Comparison of ENCODE assay signal across 8 cellular contexts in genomic region chr12:15590180-15590826, GRCh38.
DNase-seq lines count a peak whose midpoint lies in the region; ATAC-seq, FAIRE-seq and TF ChIP-seq lines count a peak whose summit lies in the region.

No MANE protein-coding gene starts in this region.

- peaks cover 5 to 11% of the 10 kb centered on the region in 2 donors for H3K36me3 Mint-ChIP-seq in CD4-positive, alpha-beta memory T cell
- H3K36me3 Mint-ChIP-seq in memory B cell: peaks cover 21% of the 10 kb centered on the region
- no peaks in the 10 kb centered on the region for H3K36me3 Mint-ChIP-seq in stimulated activated effector memory CD8-positive, alpha-beta T cell treated with anti-CD3 and anti-CD28 coated beads, Interleukin-12 subunit alpha, Interleukin-12 subunit beta, amount 100 ng/mL, for 72 hours

- H2BK120ac ChIP-seq in H1 (replicated peaks; ENCODE audit: low read depth, low read length): no peak overlapping the region

- H4K91ac ChIP-seq in H1 (replicated peaks; ENCODE audit: insufficient read length, low read length): no peak overlapping the region

- H4K20me1 ChIP-seq in H1 (replicated peaks in 1 of 2; ENCODE audit: control insufficient read depth in 1 of 2, insufficient read depth in 2 of 2, low read length in 2 of 2): no peaks in the 10 kb centered on the region

- H3K56ac ChIP-seq in H1 (replicated peaks; ENCODE audit: insufficient read length, low read depth, low read length): no peak overlapping the region

- WGBS in H1 (ENCODE audit: extremely low coverage in 1 of 2, insufficient coverage in 1 of 2, insufficient read length in 1 of 2, insufficient replicate concordance in 2 of 2, low coverage in 1 of 2, low lambda C conversion rate in 2 of 2, missing lambda C conversion rate in 1 of 2), 2 experiments: 41% methylated on average over 16 of the region's 16 CpGs; no CpG with 5 or more reads in 1 of the 2 experiments

- no peak overlapping the region for H4K5ac ChIP-seq in H1 (ENCODE audit: insufficient read length, low read depth, low read length)

- peaks cover 9% of the 10 kb centered on the region for H3K4me1 ChIP-seq in CD4-positive, alpha-beta memory T cell (ENCODE audit: insufficient read depth, low read length)
- H3K4me1 ChIP-seq in H1 (replicated peaks in 1 of 4; ENCODE audit: control insufficient read depth in 3 of 4, insufficient read depth in 4 of 4, low read length in 3 of 4): no peaks in the 10 kb centered on the region

- CTCF ChIA-PET in CD4-positive, alpha-beta memory T cell (lab: Charles Lee; ENCODE audit: partially characterized antibody): interaction anchor here (0.6 to 12.3 kb wide), 34 partner anchors 9 to 369 kb away, joined by 3 to 394 read pairs (median 4); partner anchors contain the start of gene RERG
- CTCF ChIA-PET in H1 (lab: Charles Lee; ENCODE audit: partially characterized antibody): interaction anchor here (0.8 to 4.5 kb wide), 31 partner anchors 13 to 753 kb away, joined by 3 to 72 read pairs (median 3); no protein-coding TSS in a partner anchor

- H2AFZ ChIP-seq in H1 (ENCODE audit: low read length): peak overlapping the region; percentile 98

- no peak for TF ChIP-seq POLR2A in H1 (IDR thresholded peaks at IDR 0.05; ENCODE audit: control extremely low read depth in 1 of 2, low read depth in 2 of 2, low read length in 2 of 2)

- peak; percentile 53 to 66 (median 63) for DNase-seq in CD4-positive, alpha-beta memory T cell
- DNase-seq in NCI-H526 (lab: John Stamatoyannopoulos, UW): peak; percentile 17 to 71
- DNase-seq in activated CD4-positive, alpha-beta T cell treated with anti-CD3 and anti-CD28 coated beads, Interleukin-2, amount 50 U/mL, for 24 hours (ENCODE audit: low read depth in 1 of 2, low spot score in 1 of 2): peak; percentile 15 to 52
- peak; percentile 9 to 57 for DNase-seq in H1 (ENCODE audit: low read depth in 1 of 2, low spot score in 2 of 2)
- DNase-seq in memory B cell (ENCODE audit: low spot score in 2 of 2): peak; percentile 18 to 46
- DNase-seq in stimulated activated effector memory CD8-positive, alpha-beta T cell treated with anti-CD3 and anti-CD28 coated beads, Interleukin-12 subunit alpha, Interleukin-12 subunit beta, amount 100 ng/mL, for 72 hours (ENCODE audit: low spot score in 2 of 2): peak; percentile 14 to 60

- H3K9me3 ChIP-seq in CD4-positive, alpha-beta memory T cell (ENCODE audit: control insufficient read depth in 1 of 2, low read length in 2 of 2): no peaks in the 10 kb centered on the region
- no peaks in the 10 kb centered on the region for H3K9me3 ChIP-seq in H1 (ENCODE audit: insufficient read depth in 2 of 2, low read depth in 1 of 2, low read length in 1 of 2)

- no peak overlapping the region for H2AK5ac ChIP-seq in H1 (ENCODE audit: low read depth, low read length)

- no peak overlapping the region for H2BK15ac ChIP-seq in H1 (ENCODE audit: low read length)

- no peak overlapping the region for H2BK20ac ChIP-seq in H1 (ENCODE audit: low read length)

- H3K27ac Mint-ChIP-seq in CD4-positive, alpha-beta memory T cell: peak overlapping the region in 6 of 7 donors; percentile 28 to 90 (median 40)
- H3K27ac Mint-ChIP-seq in memory B cell: peak overlapping the region; percentile 81
- H3K27ac Mint-ChIP-seq in stimulated activated effector memory CD8-positive, alpha-beta T cell treated with anti-CD3 and anti-CD28 coated beads, Interleukin-12 subunit alpha, Interleukin-12 subunit beta, amount 100 ng/mL, for 72 hours: peak overlapping the region; percentile 46

- H3K9ac ChIP-seq in H1 (replicated peaks in 1 of 4; ENCODE audit: extremely low read depth in 1 of 4, low read depth in 3 of 4, low read length in 3 of 4): 0 out of 7 replicates have a peak overlapping the region, but pooled peaks of 2 of the 4 experiments have one; percentile 16 to 36

- peak overlapping the region; percentile 40 to 67 for H3K4me2 ChIP-seq in H1 (ENCODE audit: insufficient read depth in 1 of 2, low read depth in 2 of 2, low read length in 2 of 2)

- ATAC-seq in GM19452 (IDR thresholded peaks at IDR 0.05; ENCODE audit: unreplicated experiment) (peak; percentile 94), HG03520 (IDR thresholded peaks at IDR 0.05; ENCODE audit: unreplicated experiment) (peak; percentile 96), memory B cell (ENCODE audit: low read depth) (peak; percentile 96)
- peak; percentile 87 for ATAC-seq in stimulated activated effector memory CD8-positive, alpha-beta T cell treated with anti-CD3 and anti-CD28 coated beads, Interleukin-12 subunit alpha, Interleukin-12 subunit beta, amount 100 ng/mL, for 72 hours

- H3K18ac ChIP-seq in H1 (ENCODE audit: extremely low read depth, low read length): no peak overlapping the region

- H3K27me3 Mint-ChIP-seq in CD4-positive, alpha-beta memory T cell: peaks cover 3 to 5% of the 10 kb centered on the region in 2 donors
- no peaks in the 10 kb centered on the region for H3K27me3 Mint-ChIP-seq in memory B cell

- 0 out of 2 replicates have a peak, but pooled peaks cover 2% of the 10 kb centered on the region for H3K23me2 ChIP-seq in H1 (ENCODE audit: low read depth, low read length)

- no peak for TF ChIP-seq EP300 in H1 (IDR thresholded peaks at IDR 0.05; ENCODE audit: borderline replicate concordance in 1 of 2, low read depth in 2 of 2, low read length in 2 of 2)

- H3K27ac ChIP-seq in CD4-positive, alpha-beta memory T cell (ENCODE audit: low read depth, low read length): no peak overlapping the region
- no peak overlapping the region for H3K27ac ChIP-seq in H1 (ENCODE audit: low read depth, low read length)

- H3K9me3 Mint-ChIP-seq in CD4-positive, alpha-beta memory T cell: no peaks in the 10 kb centered on the region
- no peaks in the 10 kb centered on the region for H3K9me3 Mint-ChIP-seq in memory B cell
- no peaks in the 10 kb centered on the region for H3K9me3 Mint-ChIP-seq in stimulated activated effector memory CD8-positive, alpha-beta T cell treated with anti-CD3 and anti-CD28 coated beads, Interleukin-12 subunit alpha, Interleukin-12 subunit beta, amount 100 ng/mL, for 72 hours

- peak in 2 of 3 experiments; percentile 76 to 78; a peak in 3 of 4 replicates for TF ChIP-seq CTCF in H1 (IDR thresholded peaks at IDR 0.05; ENCODE audit: control extremely low read depth in 1 of 3, insufficient read depth in 1 of 3, low read depth in 1 of 3, low read length in 3 of 3)

- TF ChIP-seq RAD21 in H1 (IDR thresholded peaks at IDR 0.05 in 1 of 2, conservative IDR thresholded peaks at IDR 0.05 in 1 of 2; ENCODE audit: low read depth in 2 of 2, low read length in 2 of 2): peak; percentile 91 to 92

- peak overlapping the region; percentile 68 to 88 (median 80) for H3K4me3 Mint-ChIP-seq in CD4-positive, alpha-beta memory T cell
- peak overlapping the region; percentile 70 for H3K4me3 Mint-ChIP-seq in memory B cell
- H3K4me3 Mint-ChIP-seq in stimulated activated effector memory CD8-positive, alpha-beta T cell treated with anti-CD3 and anti-CD28 coated beads, Interleukin-12 subunit alpha, Interleukin-12 subunit beta, amount 100 ng/mL, for 72 hours: peak overlapping the region; percentile 65

- intact Hi-C loops in CD4-positive, alpha-beta memory T cell (cut with micrococcal nuclease): loop anchor here (1.0 to 5.0 kb wide), 4 partner anchors 182 to 309 kb away; partner anchors contain the start of gene EPS8

- H2BK12ac ChIP-seq in H1 (ENCODE audit: low read depth, low read length): no peak overlapping the region

- no peak overlapping the region for H3K23ac ChIP-seq in H1 (ENCODE audit: insufficient read length)

- no peak overlapping the region for H3K4ac ChIP-seq in H1 (replicated peaks; ENCODE audit: insufficient read length, low read depth, low read length)

- no peaks in the 10 kb centered on the region for H3K79me2 ChIP-seq in H1 (ENCODE audit: control insufficient read depth in 1 of 2, insufficient read depth in 2 of 2, low read length in 2 of 2)

- H3K27me3 ChIP-seq in CD4-positive, alpha-beta memory T cell (ENCODE audit: insufficient read depth, low read length): no peaks in the 10 kb centered on the region
- no peaks in the 10 kb centered on the region for H3K27me3 ChIP-seq in H1 (replicated peaks in 1 of 4; ENCODE audit: control insufficient read depth in 3 of 4, extremely low read depth in 1 of 4, insufficient read depth in 3 of 4, low read length in 3 of 4)

- H3K36me3 ChIP-seq in CD4-positive, alpha-beta memory T cell (ENCODE audit: insufficient read depth, low read length): no peaks in the 10 kb centered on the region
- H3K36me3 ChIP-seq in H1 (ENCODE audit: control insufficient read depth in 2 of 4, insufficient read depth in 4 of 4, low read length in 3 of 4): no peaks in the 10 kb centered on the region

- H3K79me1 ChIP-seq in H1 (ENCODE audit: low read depth, low read length): no peaks in the 10 kb centered on the region

- no peak overlapping the region for H3K4me3 ChIP-seq in CD4-positive, alpha-beta memory T cell (ENCODE audit: low read length in 2 of 2)
- H3K4me3 ChIP-seq in H1 (ENCODE audit: extremely low read depth in 1 of 4, insufficient read depth in 2 of 4, low read depth in 3 of 4, low read length in 4 of 4): peak overlapping the region in 3 of 4 experiments; percentile 8 to 50 (median 28); a peak in 4 of 8 replicates

- H3K14ac ChIP-seq in H1 (ENCODE audit: insufficient read length): no peak overlapping the region

- POLR2A ChIA-PET in CD4-positive, alpha-beta memory T cell (lab: Charles Lee; ENCODE audit: partially characterized antibody): interaction anchor here (1.0 to 1.2 kb wide), 3 partner anchors 56 to 199 kb away, joined by 3 to 5 read pairs (median 5); partner anchors contain the start of gene EPS8
- POLR2A ChIA-PET in H1 (lab: Charles Lee; ENCODE audit: partially characterized antibody): no interaction called here

- H3K4me1 Mint-ChIP-seq in CD4-positive, alpha-beta memory T cell: peaks cover 3 to 10% (median 8%) of the 10 kb centered on the region in 4 donors
- peaks cover 6% of the 10 kb centered on the region for H3K4me1 Mint-ChIP-seq in memory B cell
- peaks cover 9% of the 10 kb centered on the region for H3K4me1 Mint-ChIP-seq in stimulated activated effector memory CD8-positive, alpha-beta T cell treated with anti-CD3 and anti-CD28 coated beads, Interleukin-12 subunit alpha, Interleukin-12 subunit beta, amount 100 ng/mL, for 72 hours

- peak; percentile 92 for FAIRE-seq in H1 (lab: Jason Lieb, UNC)

- H2BK5ac ChIP-seq in H1 (ENCODE audit: low read depth, low read length): no peak overlapping the region

- peak overlapping the region; percentile 41; the same call in 1 of the 2 replicates for H4K8ac ChIP-seq in H1 (ENCODE audit: extremely low read depth, insufficient read depth, low read length)

TF ChIP-seq in H1, 55 proteins besides CTCF, POLR2A, EP300 and RAD21:
- 0 out of 2 replicates have a peak, but pooled peaks have one; percentile 28 for TF ChIP-seq TAF1 (IDR thresholded peaks at IDR 0.05; ENCODE audit: low read depth, low read length)
- TF ChIP-seq, protein P1, sequence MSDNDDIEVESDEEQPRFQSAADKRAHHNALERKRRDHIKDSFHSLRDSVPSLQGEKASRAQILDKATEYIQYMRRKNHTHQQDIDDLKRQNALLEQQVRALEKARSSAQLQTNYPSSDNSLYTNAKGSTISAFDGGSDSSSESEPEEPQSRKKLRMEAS (IDR thresholded peaks at IDR 0.05): no peak
- peak; percentile 98 for TF ChIP-seq YY1 (IDR thresholded peaks at IDR 0.05; ENCODE audit: low read depth, low read length)

Comparison
In these comparisons a context has a peak if more than half of its experiments do, and no peak if none do; other contexts are left out.
1. H3K4me3 ChIP-seq: peak in H1 (3 of 4); none in CD4-positive, alpha-beta memory T cell (0 of 2).
2. Peak in every context shown above with its lines, with median percentiles within 50 percentile points of each other: DNase-seq, H3K27ac Mint-ChIP-seq, H3K4me3 Mint-ChIP-seq and ATAC-seq.